ENCODE assay signal across 1 cellular context in the genomic region with DNA sequence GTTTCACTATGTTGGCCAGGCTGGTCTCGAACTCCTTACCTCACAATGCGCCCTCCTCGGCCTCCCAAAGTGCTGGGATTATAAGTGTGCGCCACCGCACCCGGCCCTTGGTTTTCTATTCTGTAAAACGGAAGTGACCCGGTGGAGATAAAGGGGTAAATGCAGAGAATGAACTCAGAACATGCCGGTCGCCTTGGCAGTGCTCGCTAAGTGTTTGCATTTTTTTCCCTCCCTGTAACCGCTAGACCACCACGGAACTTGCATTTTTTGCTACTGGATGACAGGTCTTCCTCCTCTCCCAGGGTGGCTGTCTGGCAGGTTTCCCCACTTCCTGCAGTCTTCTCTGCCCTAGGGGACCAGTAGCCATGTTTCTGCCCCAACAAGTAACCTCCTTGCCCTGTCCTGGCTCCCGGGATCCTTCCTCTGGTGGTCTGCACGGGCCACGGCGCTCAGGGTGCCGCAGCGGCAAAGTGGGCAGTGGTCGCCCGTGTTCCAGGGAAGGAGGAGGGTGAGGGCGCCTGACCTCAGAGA.
TF ChIP-seq lines count a peak whose summit lies in the region.

No MANE protein-coding gene starts in this region.

TF ChIP-seq in GM23338, 12 proteins besides CTCF, POLR2A, EP300 and RAD21 (continued from another document):
- TF ChIP-seq, protein P1, sequence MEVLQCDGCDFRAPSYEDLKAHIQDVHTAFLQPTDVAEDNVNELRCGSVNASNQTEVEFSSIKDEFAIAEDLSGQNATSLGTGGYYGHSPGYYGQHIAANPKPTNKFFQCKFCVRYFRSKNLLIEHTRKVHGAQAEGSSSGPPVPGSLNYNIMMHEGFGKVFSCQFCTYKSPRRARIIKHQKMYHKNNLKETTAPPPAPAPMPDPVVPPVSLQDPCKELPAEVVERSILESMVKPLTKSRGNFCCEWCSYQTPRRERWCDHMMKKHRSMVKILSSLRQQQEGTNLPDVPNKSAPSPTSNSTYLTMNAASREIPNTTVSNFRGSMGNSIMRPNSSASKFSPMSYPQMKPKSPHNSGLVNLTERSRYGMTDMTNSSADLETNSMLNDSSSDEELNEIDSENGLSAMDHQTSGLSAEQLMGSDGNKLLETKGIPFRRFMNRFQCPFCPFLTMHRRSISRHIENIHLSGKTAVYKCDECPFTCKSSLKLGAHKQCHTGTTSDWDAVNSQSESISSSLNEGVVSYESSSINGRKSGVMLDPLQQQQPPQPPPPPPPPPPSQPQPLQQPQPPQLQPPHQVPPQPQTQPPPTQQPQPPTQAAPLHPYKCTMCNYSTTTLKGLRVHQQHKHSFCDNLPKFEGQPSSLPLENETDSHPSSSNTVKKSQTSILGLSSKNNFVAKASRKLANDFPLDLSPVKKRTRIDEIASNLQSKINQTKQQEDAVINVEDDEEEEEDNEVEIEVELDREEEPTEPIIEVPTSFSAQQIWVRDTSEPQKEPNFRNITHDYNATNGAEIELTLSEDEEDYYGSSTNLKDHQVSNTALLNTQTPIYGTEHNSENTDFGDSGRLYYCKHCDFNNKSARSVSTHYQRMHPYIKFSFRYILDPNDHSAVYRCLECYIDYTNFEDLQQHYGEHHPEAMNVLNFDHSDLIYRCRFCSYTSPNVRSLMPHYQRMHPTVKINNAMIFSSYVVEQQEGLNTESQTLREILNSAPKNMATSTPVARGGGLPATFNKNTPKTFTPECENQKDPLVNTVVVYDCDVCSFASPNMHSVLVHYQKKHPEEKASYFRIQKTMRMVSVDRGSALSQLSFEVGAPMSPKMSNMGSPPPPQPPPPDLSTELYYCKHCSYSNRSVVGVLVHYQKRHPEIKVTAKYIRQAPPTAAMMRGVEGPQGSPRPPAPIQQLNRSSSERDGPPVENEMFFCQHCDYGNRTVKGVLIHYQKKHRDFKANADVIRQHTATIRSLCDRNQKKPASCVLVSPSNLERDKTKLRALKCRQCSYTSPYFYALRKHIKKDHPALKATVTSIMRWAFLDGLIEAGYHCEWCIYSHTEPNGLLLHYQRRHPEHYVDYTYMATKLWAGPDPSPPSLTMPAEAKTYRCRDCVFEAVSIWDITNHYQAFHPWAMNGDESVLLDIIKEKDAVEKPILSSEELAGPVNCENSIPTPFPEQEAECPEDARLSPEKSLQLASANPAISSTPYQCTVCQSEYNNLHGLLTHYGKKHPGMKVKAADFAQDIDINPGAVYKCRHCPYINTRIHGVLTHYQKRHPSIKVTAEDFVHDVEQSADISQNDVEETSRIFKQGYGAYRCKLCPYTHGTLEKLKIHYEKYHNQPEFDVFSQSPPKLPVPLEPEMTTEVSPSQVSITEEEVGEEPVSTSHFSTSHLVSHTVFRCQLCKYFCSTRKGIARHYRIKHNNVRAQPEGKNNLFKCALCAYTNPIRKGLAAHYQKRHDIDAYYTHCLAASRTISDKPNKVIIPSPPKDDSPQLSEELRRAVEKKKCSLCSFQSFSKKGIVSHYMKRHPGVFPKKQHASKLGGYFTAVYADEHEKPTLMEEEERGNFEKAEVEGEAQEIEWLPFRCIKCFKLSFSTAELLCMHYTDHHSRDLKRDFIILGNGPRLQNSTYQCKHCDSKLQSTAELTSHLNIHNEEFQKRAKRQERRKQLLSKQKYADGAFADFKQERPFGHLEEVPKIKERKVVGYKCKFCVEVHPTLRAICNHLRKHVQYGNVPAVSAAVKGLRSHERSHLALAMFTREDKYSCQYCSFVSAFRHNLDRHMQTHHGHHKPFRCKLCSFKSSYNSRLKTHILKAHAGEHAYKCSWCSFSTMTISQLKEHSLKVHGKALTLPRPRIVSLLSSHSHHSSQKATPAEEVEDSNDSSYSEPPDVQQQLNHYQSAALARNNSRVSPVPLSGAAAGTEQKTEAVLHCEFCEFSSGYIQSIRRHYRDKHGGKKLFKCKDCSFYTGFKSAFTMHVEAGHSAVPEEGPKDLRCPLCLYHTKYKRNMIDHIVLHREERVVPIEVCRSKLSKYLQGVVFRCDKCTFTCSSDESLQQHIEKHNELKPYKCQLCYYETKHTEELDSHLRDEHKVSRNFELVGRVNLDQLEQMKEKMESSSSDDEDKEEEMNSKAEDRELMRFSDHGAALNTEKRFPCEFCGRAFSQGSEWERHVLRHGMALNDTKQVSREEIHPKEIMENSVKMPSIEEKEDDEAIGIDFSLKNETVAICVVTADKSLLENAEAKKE (CRISPR knock-in tag; IDR thresholded peaks at IDR 0.05): no peak
- TF ChIP-seq ZNF114 (CRISPR knock-in tag; IDR thresholded peaks at IDR 0.05): no peak
- no peak for TF ChIP-seq STAT1 (IDR thresholded peaks at IDR 0.05; ENCODE audit: unreplicated experiment)
- no peak for TF ChIP-seq EZH2phosphoT487 (IDR thresholded peaks at IDR 0.05; ENCODE audit: unreplicated experiment)
- no peak for TF ChIP-seq NANOG (IDR thresholded peaks at IDR 0.05; ENCODE audit: borderline replicate concordance)
- no peak for TF ChIP-seq EZH2 (IDR thresholded peaks at IDR 0.05; ENCODE audit: low read depth, unreplicated experiment)
- no peak for TF ChIP-seq ETS1 (IDR thresholded peaks at IDR 0.05)
- TF ChIP-seq, protein P2, sequence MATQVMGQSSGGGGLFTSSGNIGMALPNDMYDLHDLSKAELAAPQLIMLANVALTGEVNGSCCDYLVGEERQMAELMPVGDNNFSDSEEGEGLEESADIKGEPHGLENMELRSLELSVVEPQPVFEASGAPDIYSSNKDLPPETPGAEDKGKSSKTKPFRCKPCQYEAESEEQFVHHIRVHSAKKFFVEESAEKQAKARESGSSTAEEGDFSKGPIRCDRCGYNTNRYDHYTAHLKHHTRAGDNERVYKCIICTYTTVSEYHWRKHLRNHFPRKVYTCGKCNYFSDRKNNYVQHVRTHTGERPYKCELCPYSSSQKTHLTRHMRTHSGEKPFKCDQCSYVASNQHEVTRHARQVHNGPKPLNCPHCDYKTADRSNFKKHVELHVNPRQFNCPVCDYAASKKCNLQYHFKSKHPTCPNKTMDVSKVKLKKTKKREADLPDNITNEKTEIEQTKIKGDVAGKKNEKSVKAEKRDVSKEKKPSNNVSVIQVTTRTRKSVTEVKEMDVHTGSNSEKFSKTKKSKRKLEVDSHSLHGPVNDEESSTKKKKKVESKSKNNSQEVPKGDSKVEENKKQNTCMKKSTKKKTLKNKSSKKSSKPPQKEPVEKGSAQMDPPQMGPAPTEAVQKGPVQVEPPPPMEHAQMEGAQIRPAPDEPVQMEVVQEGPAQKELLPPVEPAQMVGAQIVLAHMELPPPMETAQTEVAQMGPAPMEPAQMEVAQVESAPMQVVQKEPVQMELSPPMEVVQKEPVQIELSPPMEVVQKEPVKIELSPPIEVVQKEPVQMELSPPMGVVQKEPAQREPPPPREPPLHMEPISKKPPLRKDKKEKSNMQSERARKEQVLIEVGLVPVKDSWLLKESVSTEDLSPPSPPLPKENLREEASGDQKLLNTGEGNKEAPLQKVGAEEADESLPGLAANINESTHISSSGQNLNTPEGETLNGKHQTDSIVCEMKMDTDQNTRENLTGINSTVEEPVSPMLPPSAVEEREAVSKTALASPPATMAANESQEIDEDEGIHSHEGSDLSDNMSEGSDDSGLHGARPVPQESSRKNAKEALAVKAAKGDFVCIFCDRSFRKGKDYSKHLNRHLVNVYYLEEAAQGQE (IDR thresholded peaks at IDR 0.05; ENCODE audit: unreplicated experiment): no peak
- TF ChIP-seq ZNF331 (CRISPR knock-in tag; IDR thresholded peaks at IDR 0.05; ENCODE audit: low read depth): no peak
- TF ChIP-seq CREB1 (CRISPR knock-in tag; IDR thresholded peaks at IDR 0.05; ENCODE audit: low read depth): no peak
- no peak for TF ChIP-seq JUNB (IDR thresholded peaks at IDR 0.05; ENCODE audit: unreplicated experiment)
